In genomic region chrX:9339603-9340569, GRCh38 we compare ENCODE assay signal across 8 cellular contexts.
A peak's percentile ranks its signal among the peaks of the same experiment; 100 is the strongest.
DNase-seq lines count a peak whose midpoint lies in the region; ATAC-seq and TF ChIP-seq lines count a peak whose summit lies in the region.

No MANE protein-coding gene starts in this region.

- no peak overlapping the region for H3K4me3 ChIP-seq in transverse colon

- no peak for TF ChIP-seq EP300 in transverse colon (IDR thresholded peaks at IDR 0.05; ENCODE audit: low read depth)

- TF ChIP-seq POLR2A in transverse colon (IDR thresholded peaks at IDR 0.05), result no peak

- H3K4me1 ChIP-seq in transverse colon, result peaks cover 5 to 22% (median 17%) of the 10 kb centered on the region in 4 donors

- no peaks in the 10 kb centered on the region for H3K9me3 ChIP-seq in transverse colon

- no peak for ATAC-seq in HG03097 (IDR thresholded peaks at IDR 0.05; ENCODE audit: low FRiP score, unreplicated experiment)

- WGBS in transverse colon (ENCODE audit: low coverage in 1 of 2), 2 donors, result 49 to 52% methylated on average over 2 to 13 of the region's 13 CpGs

- intact Hi-C loops in transverse colon (cut with DNase I; ENCODE audit: low total_unique reads), result no loop called here

- TF ChIP-seq CTCF in transverse colon (IDR thresholded peaks at IDR 0.05), result no peak

- peak overlapping the region; percentile 72 to 86 (median 85) for H3K27ac ChIP-seq in transverse colon

- H3K36me3 ChIP-seq in transverse colon, result no peaks in the 10 kb centered on the region

- no peaks in the 10 kb centered on the region for H3K27me3 ChIP-seq in transverse colon

- in situ Hi-C loops in transverse colon (cut with MboI; ENCODE audit: low pct_ligation_motif_present in 1 of 4, low pct_unique_long_range_greater_than_20kb in 1 of 4, low sequenced_read_pairs in 3 of 4), result loop anchor here (10.0 to 25.0 kb wide), 4 partner anchors 115 to 347 kb away; partner anchors contain the start of gene TBL1X (in 2 of the 4)

- peak; percentile 40 for DNase-seq in activated T-cell treated with anti-CD3 and anti-CD28 coated beads, Interleukin-2, amount 50 U/mL, for 1 hour
- DNase-seq in activated T-cell treated with anti-CD3 and anti-CD28 coated beads for 4 hours, result no peak
- DNase-seq in T-helper 22 cell (ENCODE audit: low read depth), result peak; percentile 43
- peak; percentile 14 for DNase-seq in iPS-NIHi11 (ENCODE audit: low spot score)
- peak; percentile 22 for DNase-seq in transverse colon
- no peak for DNase-seq in NOMO-1 (lab: John Stamatoyannopoulos, UW; ENCODE audit: unreplicated experiment in 2 of 2)
- no peak for DNase-seq in effector CD8-positive, alpha-beta T cell (lab: John Stamatoyannopoulos, UW)

Comparison
In these comparisons a context has a peak if more than half of its experiments do, and no peak if none do; other contexts are left out.
1. DNase-seq: peak in activated T-cell treated with anti-CD3 and anti-CD28 coated beads, Interleukin-2, amount 50 U/mL, for 1 hour (single experiment), T-helper 22 cell (single experiment), iPS-NIHi11 (single experiment) and transverse colon (single experiment); none in activated T-cell treated with anti-CD3 and anti-CD28 coated beads for 4 hours (single experiment), NOMO-1 (0 of 2) and effector CD8-positive, alpha-beta T cell (single experiment).